Comparison of ENCODE assay signal across 24 cellular contexts in genomic region chr2:198452327-198452726, GRCh38.
DNase-seq lines count a peak whose midpoint lies in the region; ATAC-seq, FAIRE-seq and TF ChIP-seq lines count a peak whose summit lies in the region.
"Had no signal": no experiment of that assay in that cellular context is flagged by ENCODE, and none has a peak within 500 bp of the region (broad histone marks: within the 10 kb centered on the region; RNA-seq: fewer than 3 reads in every experiment).

No MANE protein-coding gene starts in this region.

- DNase-seq in MV-4-11 (lab: John Stamatoyannopoulos, UW) (peak; percentile 43), endodermal cell (no peak), coronary artery (ENCODE audit: low spot score) (no peak), GM12892 (ENCODE audit: insufficient read length) (no peak), heart right ventricle (no peak)
- DNase-seq: activated CD4-positive, CD25-positive, alpha-beta regulatory T cell treated with anti-CD3 and anti-CD28 coated beads, Interleukin-2, amount 50 U/mL, for 72 hours; activated naive CD8-positive, alpha-beta T cell treated with anti-CD3 and anti-CD28 coated beads, Interleukin-2, amount 10 ng/mL, durations not matched to agents 7 days and 5 days; C1 segment of cervical spinal cord; effector CD8-positive, alpha-beta T cell; Karpas-422; NCI-H1048; NCI-H1930; NCI-H345; nucleus accumbens; stimulated activated CD4-positive, alpha-beta T cell treated with anti-CD3 and anti-CD28 coated beads, Interleukin-2, amount 100 ng/mL, for 24 hours; stimulated activated naive CD4-positive, alpha-beta T cell had no signal

- H3K27me3 ChIP-seq in endodermal cell (ENCODE audit: control insufficient read depth, insufficient read depth, low read length, poor library complexity, severe bottlenecking) (no peaks in the 10 kb centered on the region), heart right ventricle (no peaks in the 10 kb centered on the region)

- H3K9me3 Mint-ChIP-seq in endodermal cell, result no peaks in the 10 kb centered on the region
- H3K9me3 Mint-ChIP-seq: activated naive CD8-positive, alpha-beta T cell treated with anti-CD3 and anti-CD28 coated beads, Interleukin-2, amount 10 ng/mL, durations not matched to agents 7 days and 5 days; activated T-helper 17 cell treated with anti-CD3 and anti-CD28 coated beads, Interleukin-2, amount 50 U/mL, for 72 hours had no signal

- no peak overlapping the region for H3K4me3 ChIP-seq in endodermal cell (ENCODE audit: low read length)
- no peak overlapping the region for H3K4me3 ChIP-seq in coronary artery
- no peak overlapping the region for H3K4me3 ChIP-seq in heart right ventricle
- H3K4me3 ChIP-seq: skin epidermis had no signal

- peak; percentile 62 for ATAC-seq in GM18511 (IDR thresholded peaks at IDR 0.05; ENCODE audit: unreplicated experiment)
- ATAC-seq in GM19395 (IDR thresholded peaks at IDR 0.05; ENCODE audit: unreplicated experiment), result peak; percentile 75
- ATAC-seq in HG02885 (IDR thresholded peaks at IDR 0.05; ENCODE audit: poor library complexity, unreplicated experiment), result peak; percentile 64
- no peak for ATAC-seq in heart right ventricle
- ATAC-seq: activated T-helper 17 cell treated with anti-CD3 and anti-CD28 coated beads, Interleukin-2, amount 50 U/mL, for 72 hours had no signal

- no peak overlapping the region for H3K27ac Mint-ChIP-seq in endodermal cell
- H3K27ac Mint-ChIP-seq: activated naive CD8-positive, alpha-beta T cell treated with anti-CD3 and anti-CD28 coated beads, Interleukin-2, amount 10 ng/mL, durations not matched to agents 7 days and 5 days; activated T-helper 17 cell treated with anti-CD3 and anti-CD28 coated beads, Interleukin-2, amount 50 U/mL, for 72 hours; memory B cell had no signal

- H3K36me3 Mint-ChIP-seq in endodermal cell (ENCODE audit: low read depth), result no peaks in the 10 kb centered on the region
- H3K36me3 Mint-ChIP-seq: activated naive CD8-positive, alpha-beta T cell treated with anti-CD3 and anti-CD28 coated beads, Interleukin-2, amount 10 ng/mL, durations not matched to agents 7 days and 5 days; memory B cell had no signal

- H3K4me1 Mint-ChIP-seq in endodermal cell, result no peaks in the 10 kb centered on the region
- H3K4me1 Mint-ChIP-seq: activated naive CD8-positive, alpha-beta T cell treated with anti-CD3 and anti-CD28 coated beads, Interleukin-2, amount 10 ng/mL, durations not matched to agents 7 days and 5 days; activated T-helper 17 cell treated with anti-CD3 and anti-CD28 coated beads, Interleukin-2, amount 50 U/mL, for 72 hours; memory B cell had no signal

- H3K4me1 ChIP-seq in endodermal cell (ENCODE audit: control insufficient read depth, insufficient read depth, low read length) (no peaks in the 10 kb centered on the region), heart right ventricle (no peaks in the 10 kb centered on the region)

- no peak for TF ChIP-seq POLR2A in GM12892 (IDR thresholded peaks at IDR 0.05; ENCODE audit: low read depth, low read length)

- H3K4me3 Mint-ChIP-seq in endodermal cell, result no peak overlapping the region
- H3K4me3 Mint-ChIP-seq: activated naive CD8-positive, alpha-beta T cell treated with anti-CD3 and anti-CD28 coated beads, Interleukin-2, amount 10 ng/mL, durations not matched to agents 7 days and 5 days; activated T-helper 17 cell treated with anti-CD3 and anti-CD28 coated beads, Interleukin-2, amount 50 U/mL, for 72 hours; memory B cell had no signal

- H3K36me3 ChIP-seq in endodermal cell (ENCODE audit: control insufficient read depth, insufficient read depth, low read length) (no peaks in the 10 kb centered on the region), heart right ventricle (no peaks in the 10 kb centered on the region)

- no peaks in the 10 kb centered on the region for H3K27me3 Mint-ChIP-seq in endodermal cell (ENCODE audit: insufficient read depth)
- H3K27me3 Mint-ChIP-seq: activated naive CD8-positive, alpha-beta T cell treated with anti-CD3 and anti-CD28 coated beads, Interleukin-2, amount 10 ng/mL, durations not matched to agents 7 days and 5 days; memory B cell had no signal

- H3K9me3 ChIP-seq in endodermal cell (ENCODE audit: control insufficient read depth, low read length), result no peaks in the 10 kb centered on the region
- peaks cover 0 to 3% (median 0%) of the 10 kb centered on the region in 11 donors for H3K9me3 ChIP-seq in heart right ventricle

- no peak overlapping the region for H3K27ac ChIP-seq in endodermal cell (ENCODE audit: low read depth, low read length)
- no peak overlapping the region for H3K27ac ChIP-seq in coronary artery
- H3K27ac ChIP-seq in heart right ventricle, result no peak overlapping the region
- H3K27ac ChIP-seq: skin epidermis had no signal

- intact Hi-C loops in heart right ventricle (cut with DNase I), result no loop called here

- TF ChIP-seq CTCF in endodermal cell (conservative IDR thresholded peaks at IDR 0.05), result no peak
- no peak for TF ChIP-seq CTCF in coronary artery (IDR thresholded peaks at IDR 0.05)
- TF ChIP-seq CTCF in heart right ventricle (IDR thresholded peaks at IDR 0.05), result no peak

- no peak for FAIRE-seq in GM12892 (lab: Jason Lieb, UNC)
- FAIRE-seq: D721Med, H54 had no signal

- no peak overlapping the region for H3K9ac ChIP-seq in endodermal cell (ENCODE audit: extremely low read depth, low read length, poor library complexity, severe bottlenecking)

- WGBS in endodermal cell (ENCODE audit: insufficient coverage in 1 of 2, insufficient read length in 1 of 2), 2 experiments, result 90% methylated on average over 1 of the region's 1 CpG
- 68 to 71% methylated on average over 1 of the region's 1 CpG for WGBS in heart right ventricle, 2 donors

Comparison
In these comparisons a context has a peak if more than half of its experiments do, and no peak if none do; other contexts are left out.
1. ATAC-seq: peak in GM18511 (single experiment), GM19395 (single experiment) and HG02885 (single experiment); none in heart right ventricle (0 of 8).